ENCODE assay signal across 10 cellular contexts in the genomic region with DNA sequence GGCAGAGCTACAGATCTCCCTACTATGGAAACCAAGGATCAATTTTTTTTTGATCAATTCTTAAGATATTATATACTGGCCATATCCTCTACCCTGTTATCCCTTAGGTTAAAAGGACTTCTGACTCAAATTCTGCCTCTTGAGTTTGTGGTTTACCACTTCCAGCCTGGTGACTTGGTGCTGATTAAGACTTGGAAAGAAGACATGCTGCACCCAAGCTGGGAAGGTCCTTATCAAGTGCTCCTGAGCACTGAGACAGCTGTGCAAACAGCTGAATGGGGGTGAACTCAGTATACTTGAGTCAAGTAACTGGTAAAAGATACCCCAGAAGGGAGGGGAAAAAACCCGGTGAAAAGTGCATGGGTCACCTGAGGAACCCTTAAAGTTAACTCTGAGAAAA. TPM values are rescaled to one million over a fixed set of nuclear protein-coding genes. Genes with fewer than 3 reads are reported as not detected.
DNase-seq lines count a peak whose midpoint lies in the region; ATAC-seq and TF ChIP-seq lines count a peak whose summit lies in the region.
"Had no signal": no experiment of that assay in that cellular context is flagged by ENCODE, and none has a peak within 500 bp of the region (broad histone marks: within the 10 kb centered on the region; RNA-seq: fewer than 3 reads in every experiment).

No MANE protein-coding gene starts in this region.

- H3K27me3 Mint-ChIP-seq in activated CD4-positive, alpha-beta T cell treated with anti-CD3 and anti-CD28 coated beads, Interleukin-2, amount 10 ng/mL, durations not matched to agents 24 days and 14 days: peaks cover 20% of the 10 kb centered on the region

- H3K79me2 ChIP-seq in OCI-LY3 (ENCODE audit: low read length): no peaks in the 10 kb centered on the region

- H2AFZ ChIP-seq in OCI-LY3 (ENCODE audit: low read depth, low read length): no peak overlapping the region

- no peak overlapping the region for H3K9ac ChIP-seq in OCI-LY3 (ENCODE audit: low read length)

- peak overlapping the region; percentile 52 for H3K4me2 ChIP-seq in OCI-LY3 (ENCODE audit: low read length)

- ATAC-seq in mucosa of descending colon: no peak

- no peaks in the 10 kb centered on the region for H4K20me1 ChIP-seq in OCI-LY3 (ENCODE audit: insufficient read depth, low read length)

- TF ChIP-seq CTCF in OCI-LY3 (IDR thresholded peaks at IDR 0.05; ENCODE audit: low read depth, low read length) (no peak), cardiac fibroblast (IDR thresholded peaks at IDR 0.05; ENCODE audit: low read depth, low read length) (no peak), mucosa of descending colon (IDR thresholded peaks at IDR 0.05) (no peak), vagina (IDR thresholded peaks at IDR 0.05) (no peak)

- no peak for TF ChIP-seq POLR2A in vagina (IDR thresholded peaks at IDR 0.05)

- H3K27me3 ChIP-seq in OCI-LY3 (ENCODE audit: low read depth, low read length) (peaks cover 10% of the 10 kb centered on the region), vagina (no peaks in the 10 kb centered on the region)

- H3K4me3 ChIP-seq in OCI-LY3 (ENCODE audit: low read length): peak overlapping the region; percentile 22; the same call in 1 of the 2 replicates
- no peak overlapping the region for H3K4me3 ChIP-seq in cardiac fibroblast (replicated peaks in 1 of 2; ENCODE audit: low read depth in 2 of 2, low read length in 2 of 2)
- no peak overlapping the region for H3K4me3 ChIP-seq in mucosa of descending colon
- no peak overlapping the region for H3K4me3 ChIP-seq in vagina

- H3K36me3 ChIP-seq in OCI-LY3 (replicated peaks; ENCODE audit: low read depth, low read length): no peaks in the 10 kb centered on the region
- H3K36me3 ChIP-seq in mucosa of descending colon (ENCODE audit: low read depth): no peaks in the 10 kb centered on the region
- H3K36me3 ChIP-seq in vagina: no peaks in the 10 kb centered on the region

- H3K4me1 ChIP-seq in OCI-LY3 (ENCODE audit: low read length) (peaks cover 26% of the 10 kb centered on the region), mucosa of descending colon (ENCODE audit: low read depth) (peaks cover 4% of the 10 kb centered on the region), vagina (no peaks in the 10 kb centered on the region)

- H3K4me3 Mint-ChIP-seq in activated CD4-positive, alpha-beta T cell treated with anti-CD3 and anti-CD28 coated beads, Interleukin-2, amount 10 ng/mL, durations not matched to agents 24 days and 14 days: peak overlapping the region; percentile 11

- no peak overlapping the region for H3K27ac Mint-ChIP-seq in activated CD4-positive, alpha-beta T cell treated with anti-CD3 and anti-CD28 coated beads, Interleukin-2, amount 10 ng/mL, durations not matched to agents 24 days and 14 days

- H3K4me1 Mint-ChIP-seq in activated CD4-positive, alpha-beta T cell treated with anti-CD3 and anti-CD28 coated beads, Interleukin-2, amount 10 ng/mL, durations not matched to agents 24 days and 14 days: peaks cover 9% of the 10 kb centered on the region

- H3K9me3 ChIP-seq in OCI-LY3 (ENCODE audit: insufficient read depth, low read length) (no peaks in the 10 kb centered on the region), mucosa of descending colon (no peaks in the 10 kb centered on the region), vagina (no peaks in the 10 kb centered on the region)

- H3K36me3 Mint-ChIP-seq in activated CD4-positive, alpha-beta T cell treated with anti-CD3 and anti-CD28 coated beads, Interleukin-2, amount 10 ng/mL, durations not matched to agents 24 days and 14 days (ENCODE audit: low read depth): no peaks in the 10 kb centered on the region

- DNase-seq in activated CD4-positive, alpha-beta T cell treated with anti-CD3 and anti-CD28 coated beads, Interleukin-2, amount 10 ng/mL, durations not matched to agents 24 days and 14 days: peak; percentile 74
- no peak for DNase-seq in activated CD4-positive, alpha-beta T cell treated with anti-CD3 and anti-CD28 coated beads for 4 hours
- DNase-seq in cardiac fibroblast (ENCODE audit: low read depth in 2 of 2) (peak; percentile 32 to 68), mucosa of descending colon (no peak), SKM-1 (lab: John Stamatoyannopoulos, UW; ENCODE audit: unreplicated experiment) (no peak), vagina (ENCODE audit: extremely low spot score in 2 of 2) (no peak)
- DNase-seq in stimulated activated CD8-positive, alpha-beta memory T cell treated with anti-CD3 and anti-CD28 coated beads, Interleukin-15, amount 100 ng/mL, for 48 hours (ENCODE audit: low read depth in 2 of 2): peak; percentile 17 to 19
- DNase-seq: hippocampal formation had no signal

- intact Hi-C loops in activated CD4-positive, alpha-beta T cell treated with anti-CD3 and anti-CD28 coated beads, Interleukin-2, amount 10 ng/mL, durations not matched to agents 24 days and 14 days (cut with micrococcal nuclease): no loop called here
- intact Hi-C loops in mucosa of descending colon (cut with DNase I, micrococcal nuclease) (no loop called here), vagina (cut with DNase I) (no loop called here)

- H3K27ac ChIP-seq in OCI-LY3 (ENCODE audit: low read length): peak overlapping the region; percentile 46
- no peak overlapping the region for H3K27ac ChIP-seq in vagina

- H3K9me3 Mint-ChIP-seq in activated CD4-positive, alpha-beta T cell treated with anti-CD3 and anti-CD28 coated beads, Interleukin-2, amount 10 ng/mL, durations not matched to agents 24 days and 14 days: no peaks in the 10 kb centered on the region

RNA-seq across cellular contexts. Expression of gene SPACA3, which starts 20.5 kb away (rescaled TPM):
- not detected in 2 replicates for total RNA-seq in activated CD4-positive, alpha-beta T cell treated with anti-CD3 and anti-CD28 coated beads, Interleukin-2, amount 10 ng/mL, durations not matched to agents 24 days and 14 days
- total RNA-seq in mucosa of descending colon: not detected
- not detected for total RNA-seq in vagina
- total RNA-seq: A673 had no signal

RNA-seq across cellular contexts. Expression of gene TMEM98, which starts 43.2 kb away (rescaled TPM):
- total RNA-seq in activated CD4-positive, alpha-beta T cell treated with anti-CD3 and anti-CD28 coated beads, Interleukin-2, amount 10 ng/mL, durations not matched to agents 24 days and 14 days: 0.43 and 0.82 TPM in 2 replicates
- 100 to 1,000 TPM in 1 of 3 donors, 10 to 100 TPM in 2; 56.4 to 175 (median 85.9) TPM for total RNA-seq in mucosa of descending colon
- total RNA-seq in vagina: 85.0 TPM

Comparison
In these comparisons a context has a peak if more than half of its experiments do, and no peak if none do; other contexts are left out.
1. DNase-seq: peak in activated CD4-positive, alpha-beta T cell treated with anti-CD3 and anti-CD28 coated beads, Interleukin-2, amount 10 ng/mL, durations not matched to agents 24 days and 14 days (single experiment), cardiac fibroblast (2 of 2) and stimulated activated CD8-positive, alpha-beta memory T cell treated with anti-CD3 and anti-CD28 coated beads, Interleukin-15, amount 100 ng/mL, for 48 hours (2 of 2); none in activated CD4-positive, alpha-beta T cell treated with anti-CD3 and anti-CD28 coated beads for 4 hours (0 of 2), mucosa of descending colon (0 of 3), SKM-1 (single experiment) and vagina (0 of 2).
2. RNA of gene TMEM98, which starts 43.2 kb away (total RNA-seq): 56.4 to 175 TPM in mucosa of descending colon and 85.0 TPM in vagina (single experiment); 0.43 to 0.82 TPM in activated CD4-positive, alpha-beta T cell treated with anti-CD3 and anti-CD28 coated beads, Interleukin-2, amount 10 ng/mL, durations not matched to agents 24 days and 14 days; every median in the first group is over 10 times any median in the second.